27 cellular contexts compared by ENCODE assay signal in genomic region chr6:114157848-114158247, GRCh38.
"Had no signal": no experiment of that assay in that cellular context is flagged by ENCODE, and none has a peak within 500 bp of the region (broad histone marks: within the 10 kb centered on the region; RNA-seq: fewer than 3 reads in every experiment).

No MANE protein-coding gene starts in this region.

- H3K9me3 Mint-ChIP-seq: activated CD4-positive, alpha-beta memory T cell treated with anti-CD3 and anti-CD28 coated beads for 36 hours; activated CD4-positive, alpha-beta T cell treated with anti-CD3 and anti-CD28 coated beads, Interleukin-2, amount 10 ng/mL, durations not matched to agents 24 days and 14 days; activated T-cell treated with anti-CD3 and anti-CD28 coated beads, Interleukin-2, amount 50 U/mL, for 4 hours; activated T-helper 17 cell treated with anti-CD3 and anti-CD28 coated beads, Interleukin-2, amount 50 U/mL, for 72 hours; stimulated activated memory B cell treated with anti-CD40 and anti-IgM and Interleukin-4, amounts not matched to agents 10 μg/mL and 1 μg/mL and 100 μg/mL, for 72 hours; stimulated activated naive CD8-positive, alpha-beta T cell treated with anti-CD3 and anti-CD28 coated beads, Interleukin-15, amount 100 ng/mL, for 72 hours had no signal

- H3K4me1 Mint-ChIP-seq: activated CD4-positive, alpha-beta T cell treated with anti-CD3 and anti-CD28 coated beads, Interleukin-2, amount 10 ng/mL, durations not matched to agents 24 days and 14 days; activated T-helper 17 cell treated with anti-CD3 and anti-CD28 coated beads, Interleukin-2, amount 50 U/mL, for 72 hours; stimulated activated memory B cell treated with anti-CD40 and anti-IgM and Interleukin-4, amounts not matched to agents 10 μg/mL and 1 μg/mL and 100 μg/mL, for 72 hours; stimulated activated naive CD8-positive, alpha-beta T cell treated with anti-CD3 and anti-CD28 coated beads, Interleukin-15, amount 100 ng/mL, for 72 hours had no signal

- ATAC-seq: activated T-cell treated with anti-CD3 and anti-CD28 coated beads, Interleukin-2, amount 50 U/mL, for 4 hours; activated T-helper 17 cell treated with anti-CD3 and anti-CD28 coated beads, Interleukin-2, amount 50 U/mL, for 72 hours; foreskin keratinocyte; left lung; lower lobe of right lung; natural killer cell treated with Interleukin-12 subunit alpha and Interleukin-12 subunit beta and Interleukin-15 and Interleukin-18, amount 100 ng/mL, for 72 hours; stimulated activated memory B cell treated with anti-CD40 and anti-IgM and Interleukin-4, amounts not matched to agents 10 μg/mL and 1 μg/mL and 100 μg/mL, for 72 hours; stimulated activated naive CD8-positive, alpha-beta T cell treated with anti-CD3 and anti-CD28 coated beads, Interleukin-15, amount 100 ng/mL, for 72 hours had no signal

- H3K27ac Mint-ChIP-seq: activated CD4-positive, alpha-beta memory T cell treated with anti-CD3 and anti-CD28 coated beads for 36 hours; activated CD4-positive, alpha-beta T cell treated with anti-CD3 and anti-CD28 coated beads, Interleukin-2, amount 10 ng/mL, durations not matched to agents 24 days and 14 days; activated T-helper 17 cell treated with anti-CD3 and anti-CD28 coated beads, Interleukin-2, amount 50 U/mL, for 72 hours; natural killer cell treated with Interleukin-12 subunit alpha and Interleukin-12 subunit beta and Interleukin-15 and Interleukin-18, amount 100 ng/mL, for 72 hours; progenitor cell of endocrine pancreas; stimulated activated memory B cell treated with anti-CD40 and anti-IgM and Interleukin-4, amounts not matched to agents 10 μg/mL and 1 μg/mL and 100 μg/mL, for 72 hours; stimulated activated naive CD8-positive, alpha-beta T cell treated with anti-CD3 and anti-CD28 coated beads, Interleukin-15, amount 100 ng/mL, for 72 hours had no signal

- H3K27me3 ChIP-seq: esophagus muscularis mucosa, left lung, ovary, sigmoid colon, upper lobe of left lung had no signal

- H3K4me3 Mint-ChIP-seq: activated CD4-positive, alpha-beta memory T cell treated with anti-CD3 and anti-CD28 coated beads for 36 hours; activated CD4-positive, alpha-beta T cell treated with anti-CD3 and anti-CD28 coated beads, Interleukin-2, amount 10 ng/mL, durations not matched to agents 24 days and 14 days; activated T-cell treated with anti-CD3 and anti-CD28 coated beads, Interleukin-2, amount 50 U/mL, for 4 hours; activated T-helper 17 cell treated with anti-CD3 and anti-CD28 coated beads, Interleukin-2, amount 50 U/mL, for 72 hours; natural killer cell treated with Interleukin-12 subunit alpha and Interleukin-12 subunit beta and Interleukin-15 and Interleukin-18, amount 100 ng/mL, for 72 hours; stimulated activated memory B cell treated with anti-CD40 and anti-IgM and Interleukin-4, amounts not matched to agents 10 μg/mL and 1 μg/mL and 100 μg/mL, for 72 hours; stimulated activated naive CD8-positive, alpha-beta T cell treated with anti-CD3 and anti-CD28 coated beads, Interleukin-15, amount 100 ng/mL, for 72 hours had no signal

- DNase-seq: activated CD4-positive, alpha-beta memory T cell treated with anti-CD3 and anti-CD28 coated beads for 36 hours; activated CD4-positive, alpha-beta T cell treated with anti-CD3 and anti-CD28 coated beads, Interleukin-2, amount 10 ng/mL, durations not matched to agents 24 days and 14 days; activated CD4-positive, CD25-positive, alpha-beta regulatory T cell treated with anti-CD3 and anti-CD28 coated beads, Interleukin-2, amount 50 U/mL, for 72 hours; activated CD8-positive, alpha-beta memory T cell treated with anti-CD3 and anti-CD28 coated beads, Interleukin-2, amount 50 U/mL, for 4 hours; activated gamma-delta T cell treated with Interleukin-2 at 50 U/mL for 16 hours; activated naive CD4-positive, alpha-beta T cell treated with anti-CD3 and anti-CD28 coated beads, Interleukin-2, amount 50 U/mL, for 16 hours; activated T-cell treated with anti-CD3 and anti-CD28 coated beads, Interleukin-2, amount 50 U/mL, for 4 hours; amygdala; central memory CD4-positive, alpha-beta T cell; foreskin keratinocyte; left lung; lower lobe of right lung; mesenchymal stem cell; ovary; sigmoid colon; stimulated activated CD4-positive, alpha-beta T cell treated with anti-CD3 and anti-CD28 coated beads, Interleukin-1b, Interleukin-23, amount 100 ng/mL, for 48 hours; stimulated activated CD4-positive, alpha-beta T cell treated with anti-CD3 and anti-CD28 coated beads, Interleukin-4, amount 100 ng/mL, for 4 hours; stimulated activated CD8-positive, alpha-beta memory T cell treated with anti-CD3 and anti-CD28 coated beads, Interleukin-4, amount 100 ng/mL, for 48 hours; stimulated activated naive CD8-positive, alpha-beta T cell treated with anti-CD3 and anti-CD28 coated beads, Interleukin-15, amount 100 ng/mL, for 72 hours; T-helper 2 cell; upper lobe of left lung had no signal

- H3K27ac ChIP-seq: esophagus muscularis mucosa, foreskin keratinocyte, left lung, lower lobe of right lung, ovary, sigmoid colon, upper lobe of left lung had no signal

- H3K4me3 ChIP-seq: esophagus muscularis mucosa, left lung, lower lobe of right lung, ovary, sigmoid colon, smooth muscle cell, upper lobe of left lung had no signal

- H3K27me3 Mint-ChIP-seq: activated CD4-positive, alpha-beta T cell treated with anti-CD3 and anti-CD28 coated beads, Interleukin-2, amount 10 ng/mL, durations not matched to agents 24 days and 14 days; natural killer cell treated with Interleukin-12 subunit alpha and Interleukin-12 subunit beta and Interleukin-15 and Interleukin-18, amount 100 ng/mL, for 72 hours; stimulated activated memory B cell treated with anti-CD40 and anti-IgM and Interleukin-4, amounts not matched to agents 10 μg/mL and 1 μg/mL and 100 μg/mL, for 72 hours; stimulated activated naive CD8-positive, alpha-beta T cell treated with anti-CD3 and anti-CD28 coated beads, Interleukin-15, amount 100 ng/mL, for 72 hours had no signal

- H3K36me3 Mint-ChIP-seq: activated CD4-positive, alpha-beta memory T cell treated with anti-CD3 and anti-CD28 coated beads for 36 hours; natural killer cell treated with Interleukin-12 subunit alpha and Interleukin-12 subunit beta and Interleukin-15 and Interleukin-18, amount 100 ng/mL, for 72 hours; stimulated activated memory B cell treated with anti-CD40 and anti-IgM and Interleukin-4, amounts not matched to agents 10 μg/mL and 1 μg/mL and 100 μg/mL, for 72 hours had no signal

- H3K9me3 ChIP-seq: esophagus muscularis mucosa, left lung, lower lobe of right lung, ovary, sigmoid colon, upper lobe of left lung had no signal

- H3K36me3 ChIP-seq: esophagus muscularis mucosa, left lung, lower lobe of right lung, ovary, sigmoid colon, upper lobe of left lung had no signal

- H3K4me1 ChIP-seq: esophagus muscularis mucosa, foreskin keratinocyte, left lung, lower lobe of right lung, upper lobe of left lung had no signal

- H3K4me2 ChIP-seq: smooth muscle cell had no signal
